In genomic region chr1:23539698-23540266, GRCh38 we compare ENCODE assay signal across 1 cellular context.
TF ChIP-seq lines count a peak whose summit lies in the region.

No MANE protein-coding gene starts in this region.

TF ChIP-seq in HepG2, 621 proteins besides CTCF, POLR2A, EP300 and RAD21 (continues in another document):
- TF ChIP-seq TAF1 (CRISPR knock-in tag; IDR thresholded peaks at IDR 0.05) (no peak), ZNF598 (CRISPR knock-in tag; IDR thresholded peaks at IDR 0.05; ENCODE audit: borderline replicate concordance) (peak; percentile 44; the same call in 1 of the 2 replicates), FOXO1 (CRISPR knock-in tag; IDR thresholded peaks at IDR 0.05) (peak; percentile 28; the same call in 1 of the 2 replicates), THRA (CRISPR knock-in tag; IDR thresholded peaks at IDR 0.05; ENCODE audit: borderline replicate concordance) (peak; percentile 37; the same call in 1 of the 2 replicates), ZNF362 (CRISPR knock-in tag; IDR thresholded peaks at IDR 0.05; ENCODE audit: borderline replicate concordance) (peak; percentile 57; the same call in 1 of the 2 replicates), PHF5A (CRISPR knock-in tag; IDR thresholded peaks at IDR 0.05; ENCODE audit: low read depth, unreplicated experiment) (peak; percentile 50), ZBTB21 (CRISPR knock-in tag; IDR thresholded peaks at IDR 0.05) (peak; percentile 80), ARID5B (CRISPR knock-in tag; IDR thresholded peaks at IDR 0.05) (peak; percentile 43; the same call in 1 of the 2 replicates), ZSCAN9 (CRISPR knock-in tag; IDR thresholded peaks at IDR 0.05; ENCODE audit: borderline replicate concordance) (0 out of 2 replicates have a peak, but pooled peaks have one; percentile 45), DNMT3B (CRISPR knock-in tag; conservative IDR thresholded peaks at IDR 0.05) (no peak), RORA (CRISPR knock-in tag; IDR thresholded peaks at IDR 0.05) (no peak), NKX3-1 (CRISPR knock-in tag; IDR thresholded peaks at IDR 0.05) (no peak), FUBP1 (CRISPR knock-in tag; IDR thresholded peaks at IDR 0.05; ENCODE audit: borderline replicate concordance) (no peak), ZNF777 (CRISPR knock-in tag; IDR thresholded peaks at IDR 0.05) (no peak), KDM6A (CRISPR knock-in tag; IDR thresholded peaks at IDR 0.05; ENCODE audit: low read depth) (no peak), ZNF10 (CRISPR knock-in tag; IDR thresholded peaks at IDR 0.05; ENCODE audit: borderline replicate concordance, low read depth) (no peak), ZFX (CRISPR knock-in tag; IDR thresholded peaks at IDR 0.05; ENCODE audit: low read depth) (0 out of 2 replicates have a peak, but pooled peaks have one; percentile 18), MED1 (CRISPR knock-in tag; IDR thresholded peaks at IDR 0.05) (peak; percentile 29; the same call in 1 of the 2 replicates), XBP1 (CRISPR knock-in tag; IDR thresholded peaks at IDR 0.05) (no peak), ATF4 (CRISPR knock-in tag; IDR thresholded peaks at IDR 0.05) (no peak), ZNF740 (CRISPR knock-in tag; IDR thresholded peaks at IDR 0.05) (no peak), HINFP (CRISPR knock-in tag; IDR thresholded peaks at IDR 0.05; ENCODE audit: low read depth) (no peak), ZNF557 (CRISPR knock-in tag; IDR thresholded peaks at IDR 0.05) (no peak), DMAP1 (CRISPR knock-in tag; IDR thresholded peaks at IDR 0.05) (no peak), ZNF687 (CRISPR knock-in tag; IDR thresholded peaks at IDR 0.05) (peak; percentile 45; the same call in 1 of the 2 replicates), THAP11 (CRISPR knock-in tag; IDR thresholded peaks at IDR 0.05) (peak; percentile 53), CBX5 (CRISPR knock-in tag; IDR thresholded peaks at IDR 0.05; ENCODE audit: borderline replicate concordance) (no peak), FOXM1 (CRISPR knock-in tag; IDR thresholded peaks at IDR 0.05) (no peak), ZNF121 (CRISPR knock-in tag; IDR thresholded peaks at IDR 0.05) (no peak), TARDBP (CRISPR knock-in tag; IDR thresholded peaks at IDR 0.05) (no peak), RFX5 (IDR thresholded peaks at IDR 0.05; ENCODE audit: low read depth, low read length) (no peak), ZNF513 (CRISPR knock-in tag; conservative IDR thresholded peaks at IDR 0.05) (no peak), ZNF792 (CRISPR knock-in tag; IDR thresholded peaks at IDR 0.05) (0 out of 2 replicates have a peak, but pooled peaks have one; percentile 50), ZMYM3 (CRISPR knock-in tag; IDR thresholded peaks at IDR 0.05) (peak; percentile 55; the same call in 1 of the 2 replicates), ZNF3 (CRISPR knock-in tag; IDR thresholded peaks at IDR 0.05) (no peak), ETV5 (CRISPR knock-in tag; IDR thresholded peaks at IDR 0.05; ENCODE audit: borderline replicate concordance) (peak; percentile 31; the same call in 1 of the 2 replicates), ZBTB33 (CRISPR knock-in tag; IDR thresholded peaks at IDR 0.05) (peak; percentile 73), DPF2 (CRISPR knock-in tag; IDR thresholded peaks at IDR 0.05; ENCODE audit: borderline replicate concordance, low read depth) (no peak)
